ENCODE assay signal across 8 cellular contexts in genomic region chr19:16338470-16339360, GRCh38. TPM values are rescaled to one million over a fixed set of nuclear protein-coding genes. Genes with fewer than 3 reads are reported as not detected.
A peak's percentile ranks its signal among the peaks of the same experiment; 100 is the strongest.
DNase-seq lines count a peak whose midpoint lies in the region; ATAC-seq and TF ChIP-seq lines count a peak whose summit lies in the region.

No MANE protein-coding gene starts in this region.

- H3K27me3 ChIP-seq in CD8-positive, alpha-beta T cell (ENCODE audit: insufficient read depth, low read length), result no peaks in the 10 kb centered on the region

- no peak for TF ChIP-seq CTCF in CD8-positive, alpha-beta T cell (IDR thresholded peaks at IDR 0.05)
- TF ChIP-seq CTCF in foreskin fibroblast (IDR thresholded peaks at IDR 0.05; ENCODE audit: low read depth, low read length), result no peak
- no peak for TF ChIP-seq CTCF in endothelial cell (IDR thresholded peaks at IDR 0.05; ENCODE audit: unreplicated experiment)

- no peaks in the 10 kb centered on the region for H3K36me3 Mint-ChIP-seq in CD8-positive, alpha-beta T cell
- H3K36me3 Mint-ChIP-seq in endothelial cell (ENCODE audit: low read depth, unreplicated experiment), result no peaks in the 10 kb centered on the region

- peak overlapping the region; percentile 94 for H3K27ac Mint-ChIP-seq in CD8-positive, alpha-beta T cell
- H3K27ac Mint-ChIP-seq in endothelial cell (ENCODE audit: unreplicated experiment), result no peak overlapping the region

- H3K4me1 ChIP-seq in CD8-positive, alpha-beta T cell (ENCODE audit: insufficient read depth, low read length), result peaks cover 71% of the 10 kb centered on the region

- peaks cover 61% of the 10 kb centered on the region for H3K4me1 Mint-ChIP-seq in CD8-positive, alpha-beta T cell (ENCODE audit: low read depth)
- H3K4me1 Mint-ChIP-seq in endothelial cell (ENCODE audit: unreplicated experiment), result peaks cover 2% of the 10 kb centered on the region

- no peaks in the 10 kb centered on the region for H3K36me3 ChIP-seq in CD8-positive, alpha-beta T cell (ENCODE audit: insufficient read depth, low read length)

- H3K27ac ChIP-seq in CD8-positive, alpha-beta T cell (ENCODE audit: low read depth, low read length), result peak overlapping the region; percentile 28

- H3K4me3 ChIP-seq in CD8-positive, alpha-beta T cell (ENCODE audit: low read depth, low read length), result peak overlapping the region; percentile 38
- H3K4me3 ChIP-seq in Jurkat, Clone E6-1 (ENCODE audit: low read length), result peak overlapping the region; percentile 0
- no peak overlapping the region for H3K4me3 ChIP-seq in foreskin fibroblast (ENCODE audit: low read depth in 1 of 2, low read length in 2 of 2)

- peak in 4 of 7 experiments; percentile 55 to 75 (median 58) for DNase-seq in CD8-positive, alpha-beta T cell
- peak; percentile 75 for DNase-seq in Jurkat, Clone E6-1 (ENCODE audit: low read depth, low spot score)
- DNase-seq in activated CD8-positive, alpha-beta memory T cell treated with anti-CD3 and anti-CD28 coated beads, Interleukin-2, amount 50 U/mL, for 48 hours, result peak; percentile 79
- DNase-seq in foreskin fibroblast, result peak; percentile 93
- DNase-seq in smooth muscle cell of the brain vasculature (ENCODE audit: low read depth, low spot score), result peak; percentile 31
- no peak for DNase-seq in endothelial cell (ENCODE audit: low spot score)
- DNase-seq in HuH-7 (ENCODE audit: low spot score), result no peak

- no peaks in the 10 kb centered on the region for H3K9me3 Mint-ChIP-seq in CD8-positive, alpha-beta T cell
- no peaks in the 10 kb centered on the region for H3K9me3 Mint-ChIP-seq in endothelial cell (ENCODE audit: unreplicated experiment)

- H3K4me3 Mint-ChIP-seq in CD8-positive, alpha-beta T cell, result peak overlapping the region; percentile 81
- no peak overlapping the region for H3K4me3 Mint-ChIP-seq in endothelial cell (ENCODE audit: unreplicated experiment)

- ATAC-seq in CD8-positive, alpha-beta T cell, result peak; percentile 49
- no peak for ATAC-seq in HG03025 (IDR thresholded peaks at IDR 0.05; ENCODE audit: low FRiP score, unreplicated experiment)

- CTCF ChIA-PET in CD8-positive, alpha-beta T cell (lab: Charles Lee), result interaction anchor here (1.0 to 5.4 kb wide), 8 partner anchors 10 to 91 kb away, joined by 3 to 31 read pairs (median 6); no protein-coding TSS in a partner anchor

- intact Hi-C loops in CD8-positive, alpha-beta T cell (cut with DNase I, micrococcal nuclease), result loop anchor here in 1 of 2 experiments (1.0 kb wide), 1 partner anchor 8 kb away; no protein-coding TSS in a partner anchor

- no peaks in the 10 kb centered on the region for H3K27me3 Mint-ChIP-seq in CD8-positive, alpha-beta T cell (ENCODE audit: low read depth)
- H3K27me3 Mint-ChIP-seq in endothelial cell (ENCODE audit: unreplicated experiment), result peaks cover 3% of the 10 kb centered on the region

- POLR2A ChIA-PET in CD8-positive, alpha-beta T cell (lab: Charles Lee), result interaction anchor here (0.6 to 28.6 kb wide), 6 partner anchors 9 to 73 kb away, joined by 3 to 2627 read pairs (median 17); partner anchors contain the start of gene KLF2

- H3K9me3 ChIP-seq in CD8-positive, alpha-beta T cell (ENCODE audit: low read length), result no peaks in the 10 kb centered on the region

RNA-seq across cellular contexts. Expression of gene KLF2, which starts 14.1 kb away (rescaled TPM):
- 100 to 1,000 TPM; 817 to 847 TPM for total RNA-seq in CD8-positive, alpha-beta T cell
- 22.6 TPM for polyA plus RNA-seq in Jurkat, Clone E6-1 (2012; ENCODE audit: insufficient read depth, insufficient read length)
- 48.9 TPM for total RNA-seq in endothelial cell (ENCODE audit: unreplicated experiment)

Comparison
In these comparisons a context has a peak if more than half of its experiments do, and no peak if none do; other contexts are left out.
1. DNase-seq: peak in CD8-positive, alpha-beta T cell (4 of 7), Jurkat, Clone E6-1 (single experiment), activated CD8-positive, alpha-beta memory T cell treated with anti-CD3 and anti-CD28 coated beads, Interleukin-2, amount 50 U/mL, for 48 hours (single experiment), foreskin fibroblast (2 of 2) and smooth muscle cell of the brain vasculature (single experiment); none in endothelial cell (single experiment) and HuH-7 (single experiment).
2. H3K4me3 ChIP-seq: peak in CD8-positive, alpha-beta T cell (single experiment) and Jurkat, Clone E6-1 (single experiment); none in foreskin fibroblast (0 of 2).
3. RNA of gene KLF2, which starts 14.1 kb away (total RNA-seq): 817 to 847 TPM in CD8-positive, alpha-beta T cell; 48.9 TPM in endothelial cell (single experiment); every median in the first group is over 10 times any median in the second.